8 cellular contexts compared by ENCODE assay signal in the genomic region with DNA sequence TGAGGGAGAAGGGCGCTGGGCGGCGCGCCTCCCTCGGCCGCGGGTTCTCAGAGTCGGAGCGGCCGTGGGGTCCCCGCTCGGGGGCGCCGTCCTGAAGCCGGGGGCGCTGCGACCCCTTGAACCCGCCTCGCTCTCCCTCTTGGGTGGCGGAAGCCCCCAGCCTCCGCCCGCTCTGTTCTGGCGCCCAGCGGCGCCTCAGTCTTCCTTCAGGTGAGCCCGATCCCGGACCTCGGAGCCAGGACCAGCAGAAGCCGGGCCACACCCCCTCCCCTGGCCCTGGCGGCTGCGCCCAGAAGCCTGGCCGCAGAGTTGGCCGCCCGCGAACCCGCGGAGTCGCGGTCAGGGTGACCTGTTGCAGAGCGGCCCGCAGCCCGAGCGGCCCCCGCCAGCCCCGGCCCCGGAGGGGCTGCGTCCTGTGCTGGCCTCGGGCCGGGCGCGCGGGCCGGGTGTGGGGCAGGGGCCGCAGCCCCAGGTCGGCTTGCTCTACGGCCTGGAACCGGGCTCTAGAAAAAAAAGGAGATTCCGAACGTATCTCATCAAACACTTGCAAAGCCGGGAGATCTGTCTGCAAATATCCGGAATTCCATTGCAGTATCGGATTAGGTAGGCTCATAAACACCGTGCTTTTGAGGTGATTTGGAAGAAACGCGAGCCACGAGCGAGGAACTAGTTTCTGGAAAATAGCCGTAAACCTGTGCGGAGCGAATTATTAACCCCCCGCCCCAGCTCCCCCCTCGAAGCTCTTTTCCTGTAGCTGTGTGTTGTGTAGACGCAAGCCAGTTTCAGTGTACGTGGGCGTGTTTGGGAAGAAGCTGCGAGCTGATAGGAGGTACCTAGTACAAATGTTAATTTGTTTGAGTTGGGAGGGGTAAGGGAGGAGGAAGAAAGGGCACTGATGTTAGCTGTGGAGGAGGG. TPM values are rescaled to one million over a fixed set of nuclear protein-coding genes. Genes with fewer than 3 reads are reported as not detected.
DNase-seq lines count a peak whose midpoint lies in the region; ATAC-seq and TF ChIP-seq lines count a peak whose summit lies in the region.

No MANE protein-coding gene starts in this region.

- intact Hi-C loops in dorsolateral prefrontal cortex (cut with DNase I), result loop anchor here in 1 of 2 donors (10.0 kb wide), 1 partner anchor 181 kb away; no protein-coding TSS in a partner anchor
- intact Hi-C loops in left lung (cut with DNase I), result no loop called here

- H3K27me3 ChIP-seq in dorsolateral prefrontal cortex (no peaks in the 10 kb centered on the region), left lung (no peaks in the 10 kb centered on the region)

- peaks cover 0 to 5% of the 10 kb centered on the region in 2 donors for H3K4me1 ChIP-seq in left lung

- no peaks in the 10 kb centered on the region for H3K9me3 ChIP-seq in left lung

- H3K4me3 ChIP-seq in dorsolateral prefrontal cortex (peak overlapping the region; percentile 59 to 96 (median 80)), left lung (peak overlapping the region; percentile 85 to 92)

- ATAC-seq in GM18907 (IDR thresholded peaks at IDR 0.05; ENCODE audit: unreplicated experiment) (peak; percentile 81), HG03135 (IDR thresholded peaks at IDR 0.05; ENCODE audit: unreplicated experiment) (peak; percentile 64), left lung (peak; percentile 90)

- TF ChIP-seq CTCF in dorsolateral prefrontal cortex (IDR thresholded peaks at IDR 0.05 in 54 of 56, conservative IDR thresholded peaks at IDR 0.05 in 2 of 56; ENCODE audit: low read depth in 1 of 56, partially characterized antibody in 56 of 56) (peak in 5 of 56 donors; percentile 4 to 22 (median 17)), left lung (IDR thresholded peaks at IDR 0.05) (no peak)

- peak; percentile 62 for DNase-seq in AG08395 (ENCODE audit: low spot score)
- peak; percentile 89 for DNase-seq in NCI-H345 treated with DMSO at 0.1 percent for 48 hours (lab: John Stamatoyannopoulos, UW; ENCODE audit: unreplicated experiment)
- DNase-seq in activated CD4-positive, alpha-beta T cell treated with anti-CD3 and anti-CD28 coated beads, Interleukin-2, amount 50 U/mL, for 24 hours (ENCODE audit: low read depth in 1 of 2, low spot score in 1 of 2), result peak; percentile 3 to 47
- peak in 9 of 10 donors; percentile 38 to 58 (median 48) for DNase-seq in dorsolateral prefrontal cortex
- DNase-seq in left lung, result peak; percentile 86 to 93
- DNase-seq in stimulated activated CD4-positive, alpha-beta T cell treated with anti-CD3 and anti-CD28 coated beads, Interleukin-4, amount 100 ng/mL, for 24 hours, result peak; percentile 44

- H3K27ac ChIP-seq in dorsolateral prefrontal cortex (peak overlapping the region in 50 of 59 donors; percentile 29 to 89 (median 75)), left lung (peak overlapping the region; percentile 81 to 83)

- no peaks in the 10 kb centered on the region for H3K36me3 ChIP-seq in left lung

RNA-seq across cellular contexts. Expression of gene RALGPS2, which starts 0.8 kb away (rescaled TPM):
- total RNA-seq in dorsolateral prefrontal cortex, result 10 to 100 TPM in 115 of 120 experiments, 1 to 10 TPM in 5; 6.9 to 25.1 (median 15.1) TPM
- 10 to 100 TPM in 1 of 2 donors, 1 to 10 TPM in 1; 9.0 to 10.5 TPM for total RNA-seq in left lung

Comparison
In these comparisons a context has a peak if more than half of its experiments do, and no peak if none do; other contexts are left out.
1. Peak in every context shown above with its lines: DNase-seq, ATAC-seq, H3K4me3 ChIP-seq and H3K27ac ChIP-seq.
2. DNase-seq: peak in every context shown above with its lines; median percentile 90 in left lung; 89 in NCI-H345 treated with DMSO at 0.1 percent for 48 hours; 62 in AG08395; 48 in dorsolateral prefrontal cortex; 44 in stimulated activated CD4-positive, alpha-beta T cell treated with anti-CD3 and anti-CD28 coated beads, Interleukin-4, amount 100 ng/mL, for 24 hours; 25 in activated CD4-positive, alpha-beta T cell treated with anti-CD3 and anti-CD28 coated beads, Interleukin-2, amount 50 U/mL, for 24 hours.